Comparison of ENCODE assay signal across 2 cellular contexts in the genomic region with DNA sequence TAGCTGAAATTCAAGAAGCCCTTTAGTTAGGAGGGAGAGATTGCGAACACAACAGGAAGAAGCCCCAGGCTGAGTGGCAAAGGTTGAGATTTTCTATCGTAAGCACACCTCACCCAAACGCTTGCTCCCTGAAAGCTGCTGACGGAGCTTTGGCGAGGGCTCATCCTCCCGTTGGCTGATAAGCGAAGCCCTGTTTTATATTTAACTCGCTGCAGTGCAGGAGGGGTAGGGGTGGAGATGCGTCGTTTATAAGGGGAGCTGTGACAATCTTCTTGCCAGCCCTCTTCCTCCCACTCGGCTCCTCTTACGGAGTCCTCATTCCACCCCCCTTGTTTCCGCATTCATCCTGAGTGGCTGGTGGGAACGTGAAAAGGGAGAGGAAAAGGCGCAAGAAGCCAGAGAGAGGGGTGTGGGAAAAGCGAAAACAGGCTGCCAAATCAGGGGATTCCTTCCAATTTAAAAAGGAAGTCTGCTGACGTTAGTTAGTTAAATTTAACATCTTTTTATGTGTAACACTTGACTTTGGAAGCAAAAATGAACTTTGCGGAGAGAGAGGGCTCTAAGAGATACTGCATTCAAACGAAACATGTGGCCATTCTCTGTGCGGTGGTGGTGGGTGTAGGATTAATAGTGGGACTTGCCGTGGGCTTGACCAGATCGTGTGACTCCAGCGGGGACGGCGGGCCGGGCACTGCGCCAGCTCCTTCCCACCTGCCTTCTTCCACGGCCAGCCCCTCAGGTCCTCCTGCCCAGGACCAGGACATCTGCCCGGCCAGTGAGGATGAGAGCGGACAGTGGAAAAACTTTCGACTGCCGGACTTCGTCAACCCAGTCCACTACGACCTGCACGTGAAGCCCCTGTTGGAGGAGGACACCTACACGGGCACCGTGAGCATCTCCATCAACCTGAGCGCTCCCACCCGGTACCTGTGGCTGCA.
TF ChIP-seq lines count a peak whose summit lies in the region.

A gene with protein sequence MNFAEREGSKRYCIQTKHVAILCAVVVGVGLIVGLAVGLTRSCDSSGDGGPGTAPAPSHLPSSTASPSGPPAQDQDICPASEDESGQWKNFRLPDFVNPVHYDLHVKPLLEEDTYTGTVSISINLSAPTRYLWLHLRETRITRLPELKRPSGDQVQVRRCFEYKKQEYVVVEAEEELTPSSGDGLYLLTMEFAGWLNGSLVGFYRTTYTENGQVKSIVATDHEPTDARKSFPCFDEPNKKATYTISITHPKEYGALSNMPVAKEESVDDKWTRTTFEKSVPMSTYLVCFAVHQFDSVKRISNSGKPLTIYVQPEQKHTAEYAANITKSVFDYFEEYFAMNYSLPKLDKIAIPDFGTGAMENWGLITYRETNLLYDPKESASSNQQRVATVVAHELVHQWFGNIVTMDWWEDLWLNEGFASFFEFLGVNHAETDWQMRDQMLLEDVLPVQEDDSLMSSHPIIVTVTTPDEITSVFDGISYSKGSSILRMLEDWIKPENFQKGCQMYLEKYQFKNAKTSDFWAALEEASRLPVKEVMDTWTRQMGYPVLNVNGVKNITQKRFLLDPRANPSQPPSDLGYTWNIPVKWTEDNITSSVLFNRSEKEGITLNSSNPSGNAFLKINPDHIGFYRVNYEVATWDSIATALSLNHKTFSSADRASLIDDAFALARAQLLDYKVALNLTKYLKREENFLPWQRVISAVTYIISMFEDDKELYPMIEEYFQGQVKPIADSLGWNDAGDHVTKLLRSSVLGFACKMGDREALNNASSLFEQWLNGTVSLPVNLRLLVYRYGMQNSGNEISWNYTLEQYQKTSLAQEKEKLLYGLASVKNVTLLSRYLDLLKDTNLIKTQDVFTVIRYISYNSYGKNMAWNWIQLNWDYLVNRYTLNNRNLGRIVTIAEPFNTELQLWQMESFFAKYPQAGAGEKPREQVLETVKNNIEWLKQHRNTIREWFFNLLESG (plus strand): TSS at position 275 of the 938 bp plus-strand sequence. CDS start 260 bp downstream, at position 535.

TF ChIP-seq in SK-N-SH, 30 proteins besides CTCF, POLR2A, EP300 and RAD21 (continued from another document):
- TF ChIP-seq TAF1 (IDR thresholded peaks at IDR 0.05; ENCODE audit: borderline replicate concordance, low read depth, low read length) (no peak), YY1 (IDR thresholded peaks at IDR 0.05; ENCODE audit: low read depth) (no peak)

TF ChIP-seq in SK-N-SH treated with all-trans-retinoic acid at 6 μM for 48 hours, 23 proteins besides CTCF, POLR2A, EP300 and RAD21 (continued from another document):
- TF ChIP-seq, protein P1, sequence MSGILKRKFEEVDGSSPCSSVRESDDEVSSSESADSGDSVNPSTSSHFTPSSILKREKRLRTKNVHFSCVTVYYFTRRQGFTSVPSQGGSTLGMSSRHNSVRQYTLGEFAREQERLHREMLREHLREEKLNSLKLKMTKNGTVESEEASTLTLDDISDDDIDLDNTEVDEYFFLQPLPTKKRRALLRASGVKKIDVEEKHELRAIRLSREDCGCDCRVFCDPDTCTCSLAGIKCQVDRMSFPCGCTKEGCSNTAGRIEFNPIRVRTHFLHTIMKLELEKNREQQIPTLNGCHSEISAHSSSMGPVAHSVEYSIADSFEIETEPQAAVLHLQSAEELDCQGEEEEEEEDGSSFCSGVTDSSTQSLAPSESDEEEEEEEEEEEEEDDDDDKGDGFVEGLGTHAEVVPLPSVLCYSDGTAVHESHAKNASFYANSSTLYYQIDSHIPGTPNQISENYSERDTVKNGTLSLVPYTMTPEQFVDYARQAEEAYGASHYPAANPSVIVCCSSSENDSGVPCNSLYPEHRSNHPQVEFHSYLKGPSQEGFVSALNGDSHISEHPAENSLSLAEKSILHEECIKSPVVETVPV (CRISPR knock-in tag; IDR thresholded peaks at IDR 0.05) = no peak
- no peak for TF ChIP-seq TCF4 (CRISPR knock-in tag; IDR thresholded peaks at IDR 0.05; ENCODE audit: borderline replicate concordance)
- no peak for TF ChIP-seq ZNF8 (CRISPR knock-in tag; IDR thresholded peaks at IDR 0.05)
- no peak for TF ChIP-seq ZFP30 (CRISPR knock-in tag; IDR thresholded peaks at IDR 0.05)
- no peak for TF ChIP-seq CREB5 (CRISPR knock-in tag; IDR thresholded peaks at IDR 0.05; ENCODE audit: low read depth)
- no peak for TF ChIP-seq POU6F1 (CRISPR knock-in tag; IDR thresholded peaks at IDR 0.05; ENCODE audit: borderline replicate concordance, low read depth)
- TF ChIP-seq SNAI2 (CRISPR knock-in tag; IDR thresholded peaks at IDR 0.05) = no peak
- TF ChIP-seq GLIS3 (CRISPR knock-in tag; IDR thresholded peaks at IDR 0.05) = no peak
- no peak for TF ChIP-seq TOX (CRISPR knock-in tag; IDR thresholded peaks at IDR 0.05; ENCODE audit: borderline replicate concordance)
- TF ChIP-seq PATZ1 (CRISPR knock-in tag; IDR thresholded peaks at IDR 0.05; ENCODE audit: borderline replicate concordance) = no peak
- TF ChIP-seq RARB (CRISPR knock-in tag; IDR thresholded peaks at IDR 0.05) = no peak
- no peak for TF ChIP-seq ZNF70 (CRISPR knock-in tag; IDR thresholded peaks at IDR 0.05)
- TF ChIP-seq ZC3H10 (CRISPR knock-in tag; IDR thresholded peaks at IDR 0.05) = no peak
